In the genomic region with DNA sequence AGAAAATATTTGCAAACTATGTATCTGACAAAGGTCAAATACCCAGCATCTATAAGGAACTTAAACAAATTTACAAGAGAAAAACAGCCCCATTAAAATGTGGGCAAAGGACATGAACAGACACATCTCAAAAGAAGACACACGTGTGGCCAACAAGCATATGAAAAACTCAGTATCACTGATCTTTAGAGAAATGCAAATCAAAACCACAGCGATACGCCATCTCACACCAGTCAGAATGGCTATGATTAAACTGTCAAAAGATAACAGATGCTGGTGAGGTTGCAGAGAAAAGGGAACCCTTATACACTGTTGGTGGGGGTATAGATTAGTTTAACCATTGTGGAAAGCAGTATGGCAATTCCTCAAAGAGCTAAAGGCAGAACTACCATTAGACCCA, we compare ENCODE assay signal across 32 cellular contexts.
"Had no signal": no experiment of that assay in that cellular context is flagged by ENCODE, and none has a peak within 500 bp of the region (broad histone marks: within the 10 kb centered on the region; RNA-seq: fewer than 3 reads in every experiment).

No MANE protein-coding gene starts in this region.

- H3K27ac ChIP-seq: KMS-11, PC-9, RWPE1, SJSA1 had no signal

- H2AFZ ChIP-seq: PC-9 had no signal

- H3K27me3 ChIP-seq: SJSA1 had no signal

- H3K4me1 ChIP-seq: SJSA1 had no signal

- ATAC-seq: Panc1, T-cell, T-helper 17 cell had no signal

- H3K9ac ChIP-seq: KMS-11, SK-N-SH had no signal

- DNase-seq: Karpas-422, MM.1S, NCI-H1048, NCI-H1092 treated with DMSO at 0.1 percent for 48 hours, NCI-H1105 treated with DMSO at 0.1 percent for 48 hours, NCI-H1417, NCI-H1436, NCI-H146, NCI-H1694, NCI-H187, NCI-H1930, NCI-H2029 treated with DMSO at 0.1 percent for 48 hours, NCI-H2081 treated with DMSO at 0.1 percent for 48 hours, NCI-H2107, NCI-H2171, NCI-H226, NCI-H446 treated with DMSO at 0.1 percent for 48 hours, NCI-H510A, NCI-H524, NCI-H69, NCI-H748 treated with DMSO at 0.1 percent for 48 hours, NCI-H82, PC-9, Right ventricle myocardium superior, SHP77 treated with DMSO at 0.1 percent for 48 hours, SK-N-SH, T-cell, T-helper 17 cell had no signal

- H3K4me3 ChIP-seq: PC-9, SJSA1 had no signal

- H3K4me2 ChIP-seq: KMS-11, PC-9, SK-N-SH had no signal

- H3K9me3 ChIP-seq: SJSA1, SK-N-SH had no signal

- H3K36me3 ChIP-seq: SJSA1 had no signal
